In genomic region chr17:17515921-17516295, GRCh38 we compare ENCODE assay signal across 13 cellular contexts. TPM values are rescaled to one million over a fixed set of nuclear protein-coding genes. Genes with fewer than 3 reads are reported as not detected.
DNase-seq lines count a peak whose midpoint lies in the region; ATAC-seq and TF ChIP-seq lines count a peak whose summit lies in the region.
"Had no signal": no experiment of that assay in that cellular context is flagged by ENCODE, and none has a peak within 500 bp of the region (broad histone marks: within the 10 kb centered on the region; RNA-seq: fewer than 3 reads in every experiment).

No MANE protein-coding gene starts in this region.

- no peaks in the 10 kb centered on the region for H3K36me3 ChIP-seq in endodermal cell (ENCODE audit: control insufficient read depth, insufficient read depth, low read length)

- H3K9ac ChIP-seq in endodermal cell (ENCODE audit: extremely low read depth, low read length, poor library complexity, severe bottlenecking): no peak overlapping the region
- H3K9ac ChIP-seq: KMS-11 had no signal

- H3K27ac ChIP-seq in endodermal cell (ENCODE audit: low read depth, low read length) (no peak overlapping the region), dorsolateral prefrontal cortex (no peak overlapping the region)
- H3K27ac ChIP-seq: KMS-11 had no signal

- ATAC-seq in GM21390 (IDR thresholded peaks at IDR 0.05; ENCODE audit: unreplicated experiment): no peak
- ATAC-seq: T-helper 17 cell had no signal

- intact Hi-C loops in dorsolateral prefrontal cortex (cut with DNase I): no loop called here

- H3K9me3 Mint-ChIP-seq in endodermal cell: no peaks in the 10 kb centered on the region
- H3K9me3 Mint-ChIP-seq: activated naive CD4-positive, alpha-beta T cell treated with anti-CD3 and anti-CD28 coated beads, Interleukin-2, amount 50 U/mL, for 72 hours; memory B cell had no signal

- no peak overlapping the region for H3K4me3 Mint-ChIP-seq in endodermal cell
- H3K4me3 Mint-ChIP-seq: memory B cell, T-helper 17 cell had no signal

- no peak for TF ChIP-seq CTCF in epithelial cell of esophagus (IDR thresholded peaks at IDR 0.05; ENCODE audit: insufficient read depth, low read depth, low read length, missing control alignments)
- TF ChIP-seq CTCF in endodermal cell (conservative IDR thresholded peaks at IDR 0.05): no peak
- TF ChIP-seq CTCF in dorsolateral prefrontal cortex (IDR thresholded peaks at IDR 0.05 in 54 of 56, conservative IDR thresholded peaks at IDR 0.05 in 2 of 56; ENCODE audit: low read depth in 1 of 56, partially characterized antibody in 56 of 56): no peak

- no peaks in the 10 kb centered on the region for H3K27me3 Mint-ChIP-seq in endodermal cell (ENCODE audit: insufficient read depth)
- H3K27me3 Mint-ChIP-seq: memory B cell, T-helper 17 cell had no signal

- H3K27me3 ChIP-seq in endodermal cell (ENCODE audit: control insufficient read depth, insufficient read depth, low read length, poor library complexity, severe bottlenecking) (no peaks in the 10 kb centered on the region), dorsolateral prefrontal cortex (no peaks in the 10 kb centered on the region)

- no peaks in the 10 kb centered on the region for H3K4me1 ChIP-seq in endodermal cell (ENCODE audit: control insufficient read depth, insufficient read depth, low read length)

- no peaks in the 10 kb centered on the region for H3K36me3 Mint-ChIP-seq in endodermal cell (ENCODE audit: low read depth)
- H3K36me3 Mint-ChIP-seq: activated naive CD4-positive, alpha-beta T cell treated with anti-CD3 and anti-CD28 coated beads, Interleukin-2, amount 50 U/mL, for 72 hours had no signal

- WGBS in endodermal cell (ENCODE audit: insufficient coverage in 1 of 2, insufficient read length in 1 of 2), 2 experiments: 88 to 89% methylated on average over 7 to 12 of the region's 12 CpGs

- no peak overlapping the region for H3K4me3 ChIP-seq in epithelial cell of esophagus (ENCODE audit: low read length)
- H3K4me3 ChIP-seq in endodermal cell (ENCODE audit: low read length): no peak overlapping the region
- H3K4me3 ChIP-seq in dorsolateral prefrontal cortex: no peak overlapping the region

- no peaks in the 10 kb centered on the region for H3K9me3 ChIP-seq in endodermal cell (ENCODE audit: control insufficient read depth, low read length)

- peak; percentile 91 for DNase-seq in EH (ENCODE audit: low read depth)
- peak; percentile 90 for DNase-seq in M059J (ENCODE audit: low read depth)
- DNase-seq in epithelial cell of esophagus (ENCODE audit: low read depth): peak; percentile 36
- DNase-seq in renal cortical epithelial cell (ENCODE audit: low read depth): peak; percentile 59
- DNase-seq in endodermal cell: no peak
- no peak for DNase-seq in dorsolateral prefrontal cortex
- DNase-seq: effector CD4-positive, alpha-beta T cell; hypothalamus; T-helper 17 cell had no signal

- H3K27ac Mint-ChIP-seq in endodermal cell: no peak overlapping the region
- H3K27ac Mint-ChIP-seq: memory B cell, T-helper 17 cell had no signal

- no peaks in the 10 kb centered on the region for H3K4me1 Mint-ChIP-seq in endodermal cell
- H3K4me1 Mint-ChIP-seq: memory B cell had no signal

RNA-seq across cellular contexts. Expression of gene RASD1, which starts 19.7 kb away (rescaled TPM):
- total RNA-seq in M059J (2014; rRNA removed; shearing (Covaris generic)): 2.1 and 3.0 TPM in 2 replicates
- total RNA-seq in renal cortical epithelial cell: 16.1 and 154 TPM in 2 replicates
- 1 to 10 TPM; 1.9 to 2.5 TPM for total RNA-seq in endodermal cell
- 3.0 TPM for polyA plus RNA-seq in endodermal cell (2013, experiment 1 of 2)
- polyA plus RNA-seq in endodermal cell (2013, experiment 2 of 2): 2.8 TPM
- total RNA-seq in dorsolateral prefrontal cortex: 100 to 1,000 TPM in 102 of 120 experiments, 10 to 100 TPM in 18; 40.4 to 251 (median 136) TPM

RNA-seq across cellular contexts. Expression of gene MED9, which starts 39.1 kb away (rescaled TPM):
- 20.8 and 23.1 TPM in 2 replicates for total RNA-seq in M059J (2014; rRNA removed; shearing (Covaris generic))
- total RNA-seq in renal cortical epithelial cell (10.6 and 22.5 TPM in 2 replicates), endodermal cell (10 to 100 TPM; 18.4 to 20.5 TPM), dorsolateral prefrontal cortex (10 to 100 TPM; 19.4 to 47.3 (median 33.7) TPM)
- 17.3 TPM for polyA plus RNA-seq in endodermal cell (2013, experiment 1 of 2)
- 18.8 TPM for polyA plus RNA-seq in endodermal cell (2013, experiment 2 of 2)

Comparison
In these comparisons a context has a peak if more than half of its experiments do, and no peak if none do; other contexts are left out.
1. DNase-seq: peak in EH (single experiment), M059J (single experiment), epithelial cell of esophagus (single experiment) and renal cortical epithelial cell (single experiment); none in endodermal cell (single experiment) and dorsolateral prefrontal cortex (0 of 10).